In genomic region chr4:48570646-48571220, GRCh38 we compare ENCODE assay signal across 20 cellular contexts.
DNase-seq lines count a peak whose midpoint lies in the region; ATAC-seq and TF ChIP-seq lines count a peak whose summit lies in the region.
"Had no signal": no experiment of that assay in that cellular context is flagged by ENCODE, and none has a peak within 500 bp of the region (broad histone marks: within the 10 kb centered on the region; RNA-seq: fewer than 3 reads in every experiment).

No MANE protein-coding gene starts in this region.

- H3K27me3 ChIP-seq in BE2C: no peaks in the 10 kb centered on the region
- H3K27me3 ChIP-seq: cardiac muscle cell, heart right ventricle had no signal

- peaks cover 6% of the 10 kb centered on the region for H3K36me3 ChIP-seq in BE2C

- ATAC-seq in HG03442 (IDR thresholded peaks at IDR 0.05; ENCODE audit: unreplicated experiment) (no peak), GM18519 (IDR thresholded peaks at IDR 0.05; ENCODE audit: low FRiP score, unreplicated experiment) (no peak)
- ATAC-seq: heart right ventricle; left lobe of liver; naive thymus-derived CD8-positive, alpha-beta T cell; right cardiac atrium had no signal

- TF ChIP-seq CTCF in cardiac fibroblast (IDR thresholded peaks at IDR 0.05; ENCODE audit: low read depth, low read length) (no peak), BE2C (IDR thresholded peaks at IDR 0.05; ENCODE audit: low read depth, low read length) (no peak)

- H3K4me1 ChIP-seq in BE2C: no peaks in the 10 kb centered on the region
- H3K4me1 ChIP-seq: heart right ventricle had no signal

- DNase-seq in EL: peak; percentile 80
- DNase-seq in M059J (ENCODE audit: low read depth): peak; percentile 70
- peak; percentile 5 to 80 for DNase-seq in cardiac fibroblast (ENCODE audit: low read depth in 2 of 2)
- peak; percentile 42 for DNase-seq in non-pigmented ciliary epithelial cell (ENCODE audit: low read depth)
- DNase-seq in BE2C: no peak
- no peak for DNase-seq in DMS114 treated with DMSO at 0.1 percent for 48 hours (lab: John Stamatoyannopoulos, UW; ENCODE audit: unreplicated experiment)
- DNase-seq: activated CD4-positive, alpha-beta T cell treated with anti-CD3 and anti-CD28 coated beads, Interleukin-2, amount 50 U/mL, for 48 hours; activated effector memory CD4-positive, alpha-beta T cell treated with Interleukin-2 at 50 U/mL for 16 hours; H7; heart right ventricle; naive thymus-derived CD8-positive, alpha-beta T cell; NCI-H82; right cardiac atrium; SHP77 treated with DMSO at 0.1 percent for 48 hours; stimulated activated naive CD4-positive, alpha-beta T cell; T-helper 9 cell had no signal

- H3K4me3 ChIP-seq in cardiac fibroblast (replicated peaks in 1 of 2; ENCODE audit: low read depth in 2 of 2, low read length in 2 of 2): no peak overlapping the region
- no peak overlapping the region for H3K4me3 ChIP-seq in BE2C (ENCODE audit: low read depth, low read length)
- H3K4me3 ChIP-seq: cardiac muscle cell, heart right ventricle had no signal

- H3K9me3 ChIP-seq in BE2C: no peaks in the 10 kb centered on the region
- H3K9me3 ChIP-seq: heart right ventricle had no signal

Comparison
In these comparisons a context has a peak if more than half of its experiments do, and no peak if none do; other contexts are left out.
1. DNase-seq: peak in EL (single experiment), M059J (single experiment), cardiac fibroblast (2 of 2) and non-pigmented ciliary epithelial cell (single experiment); none in BE2C (single experiment) and DMS114 treated with DMSO at 0.1 percent for 48 hours (single experiment).